ENCODE assay signal across 8 cellular contexts in genomic region chr12:95858451-95859343, GRCh38. TPM values are rescaled to one million over a fixed set of nuclear protein-coding genes. Genes with fewer than 3 reads are reported as not detected.
DNase-seq lines count a peak whose midpoint lies in the region; ATAC-seq and TF ChIP-seq lines count a peak whose summit lies in the region.

TSS of gene SNRPF (plus strand) at chr12:95858952. CDS start at chr12:95859074, 122 bp downstream.

- H3K27me3 ChIP-seq in Peyer's patch (no peaks in the 10 kb centered on the region), esophagus squamous epithelium (peaks cover 0 to 10% (median 0%) of the 10 kb centered on the region in 4 donors), muscle layer of duodenum (ENCODE audit: low read depth, low read length) (no peaks in the 10 kb centered on the region)

- H3K9me3 ChIP-seq in KOPT-K1 (ENCODE audit: insufficient read depth, low read length, poor library complexity, severe bottlenecking) = peaks cover 9% of the 10 kb centered on the region
- H3K9me3 ChIP-seq in Peyer's patch = no peaks in the 10 kb centered on the region
- no peaks in the 10 kb centered on the region for H3K9me3 ChIP-seq in esophagus squamous epithelium
- no peaks in the 10 kb centered on the region for H3K9me3 ChIP-seq in muscle layer of duodenum (ENCODE audit: control insufficient read depth in 1 of 2, low read length in 2 of 2)

- H3K4me1 ChIP-seq in Peyer's patch (peaks cover 0 to 13% (median 5%) of the 10 kb centered on the region in 4 donors), esophagus squamous epithelium (peaks cover 12 to 27% (median 13%) of the 10 kb centered on the region in 3 donors), muscle layer of duodenum (ENCODE audit: control insufficient read depth in 1 of 2, insufficient read depth in 2 of 2, low read length in 2 of 2) (peaks cover 6 to 23% of the 10 kb centered on the region in 2 donors)

- TF ChIP-seq CTCF in Peyer's patch (IDR thresholded peaks at IDR 0.05) (peak in 3 of 6 experiments; percentile 26 to 34 (median 30)), esophagus squamous epithelium (IDR thresholded peaks at IDR 0.05) (peak in 3 of 6 experiments; percentile 5 to 34 (median 18))

- peak; percentile 100 for ATAC-seq in GM21825 (IDR thresholded peaks at IDR 0.05; ENCODE audit: unreplicated experiment)

- H3K36me3 ChIP-seq in KOPT-K1 (ENCODE audit: insufficient read depth, low read length) = peaks cover 34% of the 10 kb centered on the region
- peaks cover 0 to 24% (median 0%) of the 10 kb centered on the region in 3 donors for H3K36me3 ChIP-seq in Peyer's patch
- peaks cover 0 to 28% (median 4%) of the 10 kb centered on the region in 3 donors for H3K36me3 ChIP-seq in esophagus squamous epithelium
- peaks cover 19 to 26% of the 10 kb centered on the region in 2 donors for H3K36me3 ChIP-seq in muscle layer of duodenum (ENCODE audit: control insufficient read depth in 1 of 2, insufficient read depth in 2 of 2, low read length in 2 of 2)

- intact Hi-C loops in esophagus squamous epithelium (cut with DNase I) = no loop called here

- H3K27ac ChIP-seq in KOPT-K1 (ENCODE audit: low read depth, low read length, poor library complexity, severe bottlenecking) (peak within 1 kb of the TSS; percentile 67), Peyer's patch (peak within 1 kb of the TSS; percentile 65 to 83 (median 76)), esophagus squamous epithelium (peak within 1 kb of the TSS; percentile 82 to 93 (median 85)), muscle layer of duodenum (ENCODE audit: low read length) (peak within 1 kb of the TSS; percentile 90)

- peak; percentile 99 for DNase-seq in Daoy (ENCODE audit: low read depth)
- DNase-seq in Peyer's patch = peak; percentile 93 to 98 (median 95)
- DNase-seq in activated T-cell treated with anti-CD3 and anti-CD28 coated beads, Interleukin-2, amount 50 U/mL, for 48 hours = peak; percentile 95 to 96
- peak; percentile 62 for DNase-seq in esophagus squamous epithelium (lab: John Stamatoyannopoulos, UW)
- DNase-seq in stimulated activated CD8-positive, alpha-beta memory T cell treated with anti-CD3 and anti-CD28 coated beads, Interleukin-7, amount 100 ng/mL, for 4 hours (ENCODE audit: low read depth in 2 of 2) = peak; percentile 84 to 92

- 1 to 3% methylated on average over 31 to 33 of the region's 54 CpGs for WGBS in esophagus squamous epithelium, 2 donors

- peak within 1 kb of the TSS; percentile 62 to 92 (median 68) for H3K4me3 ChIP-seq in Peyer's patch
- peak within 1 kb of the TSS; percentile 62 to 88 (median 77) for H3K4me3 ChIP-seq in esophagus squamous epithelium
- peak within 1 kb of the TSS; percentile 95 to 96 for H3K4me3 ChIP-seq in muscle layer of duodenum (ENCODE audit: low read depth in 1 of 2, low read length in 2 of 2)

- TF ChIP-seq POLR2A in Peyer's patch (IDR thresholded peaks at IDR 0.05) (no peak), esophagus squamous epithelium (IDR thresholded peaks at IDR 0.05) (peak in 2 of 4 donors; percentile 26 to 33)

RNA-seq across cellular contexts. Expression of gene SNRPF, which starts in this region (rescaled TPM):
- total RNA-seq in Daoy (2014; rRNA removed; shearing (Covaris generic)) = 43.8 and 51.4 TPM in 2 replicates
- total RNA-seq in Peyer's patch (10 to 100 TPM in 1 of 4 donors, 1 to 10 TPM in 3; 2.8 to 11.6 (median 4.5) TPM), esophagus squamous epithelium (10 to 100 TPM in 2 of 4 donors, 1 to 10 TPM in 2; 2.7 to 16.3 (median 9.2) TPM)

Comparison
In these comparisons a context has a peak if more than half of its experiments do, and no peak if none do; other contexts are left out.
1. Peak in every context shown above with its lines: DNase-seq, ATAC-seq, H3K4me3 ChIP-seq and H3K27ac ChIP-seq.